ENCODE assay signal across 12 cellular contexts in the genomic region with DNA sequence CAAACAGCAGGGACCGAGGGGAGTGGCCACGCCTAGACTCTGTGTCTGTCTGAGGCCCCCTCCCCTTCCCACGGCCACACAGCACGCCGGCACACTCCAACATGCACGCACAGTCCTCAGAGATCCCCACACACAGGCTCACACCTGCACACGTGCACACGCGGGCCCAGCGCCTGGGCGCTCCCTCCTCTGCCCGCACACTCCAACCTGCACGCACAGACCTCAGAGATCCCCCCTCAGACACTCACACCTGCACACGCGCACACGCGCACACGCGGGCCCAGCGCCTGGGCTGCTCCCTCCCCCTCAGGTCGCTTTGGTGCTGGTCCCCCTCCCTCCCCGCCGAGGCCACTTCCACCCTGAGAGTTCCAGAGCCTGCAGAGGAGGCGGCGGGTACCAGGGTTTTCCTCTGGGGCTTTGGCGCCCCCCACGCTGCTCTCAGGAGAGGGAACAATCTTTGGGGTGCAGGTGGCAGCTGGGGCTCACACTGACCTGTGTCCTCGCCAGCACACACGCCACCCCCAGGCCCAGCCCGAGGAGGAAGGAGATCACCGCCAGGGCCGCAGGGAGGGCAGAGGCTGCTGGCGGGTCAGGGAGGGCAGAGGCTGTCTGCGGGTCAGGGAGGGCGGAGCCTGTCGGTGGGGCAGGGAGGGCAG. TPM values are rescaled to one million over a fixed set of nuclear protein-coding genes. Genes with fewer than 3 reads are reported as not detected.
DNase-seq lines count a peak whose midpoint lies in the region; ATAC-seq and TF ChIP-seq lines count a peak whose summit lies in the region.
"Had no signal": no experiment of that assay in that cellular context is flagged by ENCODE, and none has a peak within 500 bp of the region (broad histone marks: within the 10 kb centered on the region; RNA-seq: fewer than 3 reads in every experiment).

No MANE protein-coding gene starts in this region.

- H3K4me1 Mint-ChIP-seq in CD4-positive, CD25-positive, alpha-beta regulatory T cell: peaks cover 0 to 23% (median 4%) of the 10 kb centered on the region in 4 donors
- peaks cover 14 to 35% of the 10 kb centered on the region in 2 donors for H3K4me1 Mint-ChIP-seq in natural killer cell

- H3K36me3 Mint-ChIP-seq in CD4-positive, CD25-positive, alpha-beta regulatory T cell: no peaks in the 10 kb centered on the region
- H3K36me3 Mint-ChIP-seq in natural killer cell: no peaks in the 10 kb centered on the region

- H3K9me3 Mint-ChIP-seq in CD4-positive, CD25-positive, alpha-beta regulatory T cell: no peaks in the 10 kb centered on the region
- H3K9me3 Mint-ChIP-seq in natural killer cell: no peaks in the 10 kb centered on the region

- TF ChIP-seq CTCF in natural killer cell (IDR thresholded peaks at IDR 0.05) (no peak), suprapubic skin (IDR thresholded peaks at IDR 0.05) (no peak)

- H3K9me3 ChIP-seq in CD4-positive, CD25-positive, alpha-beta regulatory T cell (ENCODE audit: control insufficient read depth in 2 of 2, low read length in 2 of 2): no peaks in the 10 kb centered on the region
- no peaks in the 10 kb centered on the region for H3K9me3 ChIP-seq in suprapubic skin

- H3K27me3 ChIP-seq in CD4-positive, CD25-positive, alpha-beta regulatory T cell (ENCODE audit: control insufficient read depth, insufficient read depth, low read length): no peaks in the 10 kb centered on the region
- H3K27me3 ChIP-seq in suprapubic skin: peaks cover 55% of the 10 kb centered on the region

- peak; percentile 43 to 61 (median 59) for DNase-seq in CD4-positive, CD25-positive, alpha-beta regulatory T cell
- DNase-seq in RPMI8226 (peak; percentile 73), natural killer cell (no peak), suprapubic skin (ENCODE audit: low spot score in 2 of 2) (no peak), NCI-H2029 treated with DMSO at 0.1 percent for 48 hours (lab: John Stamatoyannopoulos, UW) (no peak), NCI-H526 (lab: John Stamatoyannopoulos, UW) (no peak), UCSD-AML1 (lab: John Stamatoyannopoulos, UW; ENCODE audit: unreplicated experiment) (no peak)
- peak; percentile 42 for DNase-seq in central memory CD4-positive, alpha-beta T cell
- DNase-seq: EL had no signal

- H3K4me3 ChIP-seq in CD4-positive, CD25-positive, alpha-beta regulatory T cell (ENCODE audit: low read depth, low read length): peak overlapping the region; percentile 71
- H3K4me3 ChIP-seq in suprapubic skin: no peak overlapping the region

- TF ChIP-seq POLR2A in suprapubic skin (IDR thresholded peaks at IDR 0.05): no peak

- ATAC-seq in CD4-positive, CD25-positive, alpha-beta regulatory T cell (ENCODE audit: low read depth in 2 of 2): peak; percentile 58 to 64
- ATAC-seq in natural killer cell: peak; percentile 30 to 44 (median 40)

- H3K27me3 Mint-ChIP-seq in CD4-positive, CD25-positive, alpha-beta regulatory T cell: peaks cover 6% of the 10 kb centered on the region
- no peaks in the 10 kb centered on the region for H3K27me3 Mint-ChIP-seq in natural killer cell (ENCODE audit: low read depth in 2 of 2)

- TF ChIP-seq EP300 in suprapubic skin (IDR thresholded peaks at IDR 0.05): no peak

- H3K27ac ChIP-seq in CD4-positive, CD25-positive, alpha-beta regulatory T cell (ENCODE audit: insufficient read depth, low read length, poor library complexity, severe bottlenecking): peak overlapping the region; percentile 78
- H3K27ac ChIP-seq in suprapubic skin: no peak overlapping the region

- H3K4me1 ChIP-seq in CD4-positive, CD25-positive, alpha-beta regulatory T cell (ENCODE audit: control insufficient read depth, insufficient read depth, low read length, poor library complexity, severe bottlenecking): peaks cover 40% of the 10 kb centered on the region
- H3K4me1 ChIP-seq in suprapubic skin: peaks cover 23% of the 10 kb centered on the region

- H3K27ac Mint-ChIP-seq in CD4-positive, CD25-positive, alpha-beta regulatory T cell: peak overlapping the region; percentile 84 to 92 (median 89)
- H3K27ac Mint-ChIP-seq in natural killer cell: no peak overlapping the region

- H3K4me3 Mint-ChIP-seq in CD4-positive, CD25-positive, alpha-beta regulatory T cell: peak overlapping the region in 2 of 4 donors; percentile 93 to 95
- peak overlapping the region; percentile 96 for H3K4me3 Mint-ChIP-seq in natural killer cell

- no peaks in the 10 kb centered on the region for H3K36me3 ChIP-seq in CD4-positive, CD25-positive, alpha-beta regulatory T cell (ENCODE audit: control insufficient read depth, insufficient read depth, low read length)
- no peaks in the 10 kb centered on the region for H3K36me3 ChIP-seq in suprapubic skin

- 18% methylated on average over 19 of the region's 36 CpGs for WGBS in suprapubic skin

- intact Hi-C loops in natural killer cell (cut with micrococcal nuclease): loop anchor here (2.0 to 5.0 kb wide), 2 partner anchors 13 to 49 kb away; no protein-coding TSS in a partner anchor

RNA-seq across cellular contexts. Expression of gene CD7, which starts 1.6 kb away (rescaled TPM):
- total RNA-seq in CD4-positive, CD25-positive, alpha-beta regulatory T cell: 140 TPM
- 10 to 100 TPM; 56.3 to 76.9 (median 68.3) TPM for polyA plus RNA-seq in CD4-positive, CD25-positive, alpha-beta regulatory T cell
- total RNA-seq in natural killer cell (100 to 1,000 TPM; 464 to 564 (median 522) TPM), suprapubic skin (1 to 10 TPM in 3 of 4 donors, under 1 TPM in 1; 0.29 to 4.4 (median 1.6) TPM)
- total RNA-seq: fibroblast of villous mesenchyme had no signal

RNA-seq across cellular contexts. Expression of gene SECTM1, which starts 17.7 kb away (rescaled TPM):
- total RNA-seq in CD4-positive, CD25-positive, alpha-beta regulatory T cell: 0.52 TPM
- polyA plus RNA-seq in CD4-positive, CD25-positive, alpha-beta regulatory T cell: under 1 TPM; 0.38 to 0.91 (median 0.51) TPM
- total RNA-seq in natural killer cell (10 to 100 TPM in 1 of 3 donors, 1 to 10 TPM in 2; 3.6 to 11.2 (median 6.3) TPM), suprapubic skin (10 to 100 TPM in 3 of 4 donors, 1 to 10 TPM in 1; 9.5 to 37.8 (median 16.6) TPM)

RNA-seq across cellular contexts. Expression of gene CSNK1D, which starts 42.3 kb away (rescaled TPM):
- 333 TPM for total RNA-seq in CD4-positive, CD25-positive, alpha-beta regulatory T cell
- 10 to 100 TPM; 41.2 to 50.3 (median 48.6) TPM for polyA plus RNA-seq in CD4-positive, CD25-positive, alpha-beta regulatory T cell
- total RNA-seq in natural killer cell (100 to 1,000 TPM; 423 to 475 (median 468) TPM), suprapubic skin (100 to 1,000 TPM in 1 of 4 donors, 10 to 100 TPM in 3; 52.3 to 142 (median 58.8) TPM)

RNA-seq across cellular contexts. Expression of gene TEX19, which starts 43.2 kb away (rescaled TPM):
- total RNA-seq in CD4-positive, CD25-positive, alpha-beta regulatory T cell: not detected
- polyA plus RNA-seq in CD4-positive, CD25-positive, alpha-beta regulatory T cell: not detected
- total RNA-seq in natural killer cell: not detected
- total RNA-seq in suprapubic skin: not detected
- total RNA-seq: fibroblast of villous mesenchyme, osteocyte, subcutaneous adipose tissue had no signal

RNA-seq across cellular contexts. Expression of gene UTS2R, which starts 55.7 kb away (rescaled TPM):
- not detected for total RNA-seq in CD4-positive, CD25-positive, alpha-beta regulatory T cell
- polyA plus RNA-seq in CD4-positive, CD25-positive, alpha-beta regulatory T cell: not detected
- under 1 TPM in 1 of 3 donors, not detected in 2; 0.28 TPM for total RNA-seq in natural killer cell
- total RNA-seq in suprapubic skin: not detected
- total RNA-seq: fibroblast of villous mesenchyme, osteocyte, subcutaneous adipose tissue had no signal

Comparison
In these comparisons a context has a peak if more than half of its experiments do, and no peak if none do; other contexts are left out.
1. DNase-seq: peak in CD4-positive, CD25-positive, alpha-beta regulatory T cell (3 of 3), RPMI8226 (single experiment) and central memory CD4-positive, alpha-beta T cell (single experiment); none in natural killer cell (single experiment), suprapubic skin (0 of 2), NCI-H2029 treated with DMSO at 0.1 percent for 48 hours (single experiment), NCI-H526 (0 of 2) and UCSD-AML1 (single experiment).
2. H3K27ac Mint-ChIP-seq: peak in CD4-positive, CD25-positive, alpha-beta regulatory T cell (3 of 3); none in natural killer cell (0 of 2).
3. RNA of gene CD7, which starts 1.6 kb away (total RNA-seq): 464 to 564 TPM in natural killer cell and 140 TPM in CD4-positive, CD25-positive, alpha-beta regulatory T cell (single experiment); 0.29 to 4.4 TPM in suprapubic skin; every median in the first group is over 10 times any median in the second.